Comparison of ENCODE assay signal across 1 cellular context in genomic region chr2:134260726-134261125, GRCh38.
TF ChIP-seq lines count a peak whose summit lies in the region.

No MANE protein-coding gene starts in this region.

TF ChIP-seq in GM12878, 131 proteins besides CTCF, POLR2A, EP300 and RAD21 (continued from another document):
- TF ChIP-seq BCLAF1 (IDR thresholded peaks at IDR 0.05): no peak
- TF ChIP-seq REST (IDR thresholded peaks at IDR 0.05; ENCODE audit: low read depth, low read length): no peak
- no peak for TF ChIP-seq SRF (IDR thresholded peaks at IDR 0.05; ENCODE audit: low read depth in 2 of 2, low read length in 2 of 2)
- peak; percentile 72 for TF ChIP-seq RUNX3 (IDR thresholded peaks at IDR 0.05; ENCODE audit: low read length)
- no peak for TF ChIP-seq PML (IDR thresholded peaks at IDR 0.05; ENCODE audit: low read length)
- no peak for TF ChIP-seq BACH1 (IDR thresholded peaks at IDR 0.05; ENCODE audit: borderline replicate concordance)
- no peak for TF ChIP-seq NR2F1 (conservative IDR thresholded peaks at IDR 0.05)
- TF ChIP-seq CREB1 (IDR thresholded peaks at IDR 0.05; ENCODE audit: low read depth): peak; percentile 54; the same call in 1 of the 2 replicates
- no peak for TF ChIP-seq IRF5 (IDR thresholded peaks at IDR 0.05; ENCODE audit: borderline replicate concordance)
- no peak for TF ChIP-seq ZZZ3 (IDR thresholded peaks at IDR 0.05; ENCODE audit: control insufficient read depth, insufficient read length, low read depth)
- TF ChIP-seq RAD51 (IDR thresholded peaks at IDR 0.05): no peak
- no peak for TF ChIP-seq CHD4 (IDR thresholded peaks at IDR 0.05)
- TF ChIP-seq POLR2AphosphoS2 (IDR thresholded peaks at IDR 0.05; ENCODE audit: low read depth, low read length): no peak
- TF ChIP-seq GABPA (IDR thresholded peaks at IDR 0.05; ENCODE audit: low read depth): no peak
- TF ChIP-seq RELA (IDR thresholded peaks at IDR 0.05; ENCODE audit: borderline replicate concordance, partially characterized antibody): no peak
- no peak for TF ChIP-seq BRCA1 (IDR thresholded peaks at IDR 0.05; ENCODE audit: low read depth, low read length)
- TF ChIP-seq USF1 (IDR thresholded peaks at IDR 0.05; ENCODE audit: borderline replicate concordance, extremely low read length, insufficient read depth, low read depth, low read length): no peak
- no peak for TF ChIP-seq PKNOX1 (IDR thresholded peaks at IDR 0.05)
- no peak for TF ChIP-seq TBL1XR1 (IDR thresholded peaks at IDR 0.05; ENCODE audit: low read depth, low read length)
- no peak for TF ChIP-seq E2F4 (IDR thresholded peaks at IDR 0.05; ENCODE audit: low read depth, low read length)
- TF ChIP-seq TCF7 (IDR thresholded peaks at IDR 0.05; ENCODE audit: borderline replicate concordance): no peak
- no peak for TF ChIP-seq ESRRA (IDR thresholded peaks at IDR 0.05; ENCODE audit: low read length)
- TF ChIP-seq ZNF274 (IDR thresholded peaks at IDR 0.05; ENCODE audit: insufficient read depth, insufficient read length): no peak
- no peak for TF ChIP-seq NRF1 (conservative IDR thresholded peaks at IDR 0.05; ENCODE audit: low read depth, low read length)
- peak; percentile 61; the same call in 1 of the 2 replicates for TF ChIP-seq NFIC (IDR thresholded peaks at IDR 0.05; ENCODE audit: low read depth, low read length)
- TF ChIP-seq RELB (IDR thresholded peaks at IDR 0.05; ENCODE audit: low read depth): no peak
